28 cellular contexts compared by ENCODE assay signal in the genomic region with DNA sequence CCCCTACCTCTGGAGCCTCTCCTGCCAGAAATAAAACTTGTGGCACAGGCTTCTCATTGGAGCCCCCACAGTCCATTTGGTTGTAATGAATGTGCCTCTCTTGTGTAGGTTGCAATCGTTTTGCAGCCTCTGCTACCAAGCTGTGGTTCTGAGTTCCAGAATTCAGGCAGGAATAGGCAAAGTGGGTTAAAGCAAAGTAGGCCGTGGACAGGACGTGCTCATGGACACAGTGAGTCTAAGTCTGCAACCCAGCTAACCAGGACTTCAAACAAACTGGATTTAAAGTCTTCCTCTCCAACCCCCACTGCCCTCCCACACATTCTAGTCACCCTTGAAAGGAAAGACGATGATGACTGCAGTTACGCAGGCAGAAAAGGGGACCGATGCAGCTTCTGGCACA.
"Had no signal": no experiment of that assay in that cellular context is flagged by ENCODE, and none has a peak within 500 bp of the region (broad histone marks: within the 10 kb centered on the region; RNA-seq: fewer than 3 reads in every experiment).

No MANE protein-coding gene starts in this region.

- H3K36me3 Mint-ChIP-seq: naive thymus-derived CD8-positive, alpha-beta T cell had no signal

- H3K4me2 ChIP-seq: hepatocyte had no signal

- H3K27ac ChIP-seq: colonic mucosa, esophagus muscularis mucosa, foreskin keratinocyte, gastroesophageal sphincter, heart left ventricle, hepatocyte, left lung, pancreas, right lobe of liver, testis, tibial artery, upper lobe of right lung, uterus had no signal

- H2AFZ ChIP-seq: hepatocyte had no signal

- H3K27ac Mint-ChIP-seq: dendritic cell treated with granulocyte-macrophage colony-stimulating factor and Interleukin-4, amounts not matched to agents 40 ng/mL and 50 ng/mL, for 4 days; naive thymus-derived CD8-positive, alpha-beta T cell; progenitor cell of endocrine pancreas; stimulated activated naive CD8-positive, alpha-beta T cell treated with anti-CD3 and anti-CD28 coated beads, Interleukin-15, amount 100 ng/mL, for 72 hours had no signal

- ATAC-seq: foreskin keratinocyte; gastroesophageal sphincter; heart left ventricle; left lung; naive thymus-derived CD8-positive, alpha-beta T cell; pancreas; right lobe of liver; stimulated activated naive CD8-positive, alpha-beta T cell treated with anti-CD3 and anti-CD28 coated beads, Interleukin-15, amount 100 ng/mL, for 72 hours; upper lobe of right lung had no signal

- H3K27me3 Mint-ChIP-seq: dendritic cell treated with granulocyte-macrophage colony-stimulating factor and Interleukin-4, amounts not matched to agents 40 ng/mL and 50 ng/mL, for 4 days; naive thymus-derived CD8-positive, alpha-beta T cell; progenitor cell of endocrine pancreas had no signal

- H3K79me2 ChIP-seq: hepatocyte had no signal

- H3K27me3 ChIP-seq: colonic mucosa, esophagus muscularis mucosa, foreskin keratinocyte, gastroesophageal sphincter, heart left ventricle, hepatocyte, left lung, pancreas, right lobe of liver, testis, tibial artery, upper lobe of right lung, uterus had no signal

- H3K4me3 Mint-ChIP-seq: dendritic cell treated with granulocyte-macrophage colony-stimulating factor and Interleukin-4, amounts not matched to agents 40 ng/mL and 50 ng/mL, for 4 days; naive thymus-derived CD8-positive, alpha-beta T cell; stimulated activated naive CD8-positive, alpha-beta T cell treated with anti-CD3 and anti-CD28 coated beads, Interleukin-15, amount 100 ng/mL, for 72 hours had no signal

- H3K36me3 ChIP-seq: colonic mucosa, esophagus muscularis mucosa, gastroesophageal sphincter, heart left ventricle, left lung, pancreas, right lobe of liver, tibial artery, upper lobe of right lung, uterus had no signal

- H3K4me1 Mint-ChIP-seq: naive thymus-derived CD8-positive, alpha-beta T cell; stimulated activated naive CD8-positive, alpha-beta T cell treated with anti-CD3 and anti-CD28 coated beads, Interleukin-15, amount 100 ng/mL, for 72 hours had no signal

- DNase-seq: colonic mucosa; effector memory CD4-positive, alpha-beta T cell; foreskin keratinocyte; heart left ventricle; kidney; mammary epithelial cell; mesendoderm; naive thymus-derived CD8-positive, alpha-beta T cell; pancreas; right lobe of liver; small intestine; stimulated activated CD4-positive, alpha-beta T cell treated with anti-CD3 and anti-CD28 coated beads, Interleukin-12 subunit alpha, Interleukin-12 subunit beta, amount 100 ng/mL, for 4 hours; stimulated activated CD4-positive, alpha-beta T cell treated with anti-CD3 and anti-CD28 coated beads, Interleukin-1b, Interleukin-23, amount 100 ng/mL, for 48 hours; stimulated activated CD4-positive, alpha-beta T cell treated with anti-CD3 and anti-CD28 coated beads, Interleukin-4, amount 100 ng/mL, for 1 hour; stimulated activated CD8-positive, alpha-beta memory T cell treated with anti-CD3 and anti-CD28 coated beads, Interleukin-4, amount 100 ng/mL, for 48 hours; stimulated activated naive CD4-positive, alpha-beta T cell; stimulated activated naive CD8-positive, alpha-beta T cell treated with anti-CD3 and anti-CD28 coated beads, Interleukin-15, amount 100 ng/mL, for 72 hours; testis; tibial artery; upper lobe of right lung; uterus had no signal

- H3K4me1 ChIP-seq: colonic mucosa, foreskin keratinocyte, left lung, pancreas, right lobe of liver, upper lobe of right lung had no signal

- H3K4me3 ChIP-seq: colonic mucosa, esophagus muscularis mucosa, gastroesophageal sphincter, heart left ventricle, hepatocyte, left lung, pancreas, right lobe of liver, testis, tibial artery, upper lobe of right lung, uterus had no signal

- H3K9me3 ChIP-seq: colonic mucosa, esophagus muscularis mucosa, gastroesophageal sphincter, heart left ventricle, left lung, pancreas, right lobe of liver, testis, tibial artery, upper lobe of right lung, uterus had no signal

- FAIRE-seq: endothelial cell of umbilical vein, kidney, pancreas, small intestine had no signal

- H3K9me3 Mint-ChIP-seq: dendritic cell treated with granulocyte-macrophage colony-stimulating factor and Interleukin-4, amounts not matched to agents 40 ng/mL and 50 ng/mL, for 4 days; naive thymus-derived CD8-positive, alpha-beta T cell; stimulated activated naive CD8-positive, alpha-beta T cell treated with anti-CD3 and anti-CD28 coated beads, Interleukin-15, amount 100 ng/mL, for 72 hours had no signal
